ENCODE assay signal across 16 cellular contexts in genomic region chr7:139059905-139060304, GRCh38. TPM values are rescaled to one million over a fixed set of nuclear protein-coding genes. Genes with fewer than 3 reads are reported as not detected.
DNase-seq lines count a peak whose midpoint lies in the region; ATAC-seq, FAIRE-seq and TF ChIP-seq lines count a peak whose summit lies in the region.
"Had no signal": no experiment of that assay in that cellular context is flagged by ENCODE, and none has a peak within 500 bp of the region (broad histone marks: within the 10 kb centered on the region; RNA-seq: fewer than 3 reads in every experiment).

No MANE protein-coding gene starts in this region.

- H3K9ac ChIP-seq in HepG2 (ENCODE audit: insufficient read depth, low read depth, low read length) = no peak overlapping the region

- H3K27me3 ChIP-seq in gastrocnemius medialis (no peaks in the 10 kb centered on the region), HepG2 (ENCODE audit: control insufficient read depth in 1 of 2, insufficient read depth in 2 of 2, low read length in 2 of 2) (no peaks in the 10 kb centered on the region)
- H3K27me3 ChIP-seq: brain microvascular endothelial cell had no signal

- H3K27me3 Mint-ChIP-seq in activated naive CD4-positive, alpha-beta T cell treated with anti-CD3 and anti-CD28 coated beads, Interleukin-2, amount 10 ng/mL, durations not matched to agents 7 days and 5 days = no peaks in the 10 kb centered on the region
- no peaks in the 10 kb centered on the region for H3K27me3 Mint-ChIP-seq in T-helper 17 cell
- H3K27me3 Mint-ChIP-seq: IgD-negative memory B cell, naive B cell had no signal

- TF ChIP-seq CTCF in gastrocnemius medialis (IDR thresholded peaks at IDR 0.05 in 4 of 5, conservative IDR thresholded peaks at IDR 0.05 in 1 of 5) (no peak), HepG2 (CRISPR knock-in tag; IDR thresholded peaks at IDR 0.05) (no peak)

- H3K27ac ChIP-seq in gastrocnemius medialis (peak overlapping the region; percentile 34 to 66 (median 61)), HepG2 (ENCODE audit: extremely low read length, insufficient read depth, low read length) (no peak overlapping the region)
- H3K27ac ChIP-seq: brain microvascular endothelial cell had no signal

- no peak for TF ChIP-seq EP300 in HepG2 (IDR thresholded peaks at IDR 0.05; ENCODE audit: low read depth in 2 of 2, low read length in 2 of 2)
- TF ChIP-seq EP300 in HepG2 (CRISPR knock-in tag; IDR thresholded peaks at IDR 0.05; ENCODE audit: borderline replicate concordance) = no peak

- no peaks in the 10 kb centered on the region for H3K4me1 ChIP-seq in gastrocnemius medialis
- H3K4me1 ChIP-seq in HepG2 (ENCODE audit: insufficient read depth, low read length) = no peaks in the 10 kb centered on the region

- peaks cover 68% of the 10 kb centered on the region for H3K36me3 Mint-ChIP-seq in activated naive CD4-positive, alpha-beta T cell treated with anti-CD3 and anti-CD28 coated beads, Interleukin-2, amount 10 ng/mL, durations not matched to agents 7 days and 5 days
- H3K36me3 Mint-ChIP-seq in T-helper 17 cell (ENCODE audit: low read depth) = peaks cover 16% of the 10 kb centered on the region

- H3K79me2 ChIP-seq in HepG2 (ENCODE audit: insufficient read depth, low read length) = no peaks in the 10 kb centered on the region

- TF ChIP-seq POLR2A in gastrocnemius medialis (IDR thresholded peaks at IDR 0.05) (peak in 1 of 2 donors; percentile 9), HepG2 (IDR thresholded peaks at IDR 0.05; ENCODE audit: insufficient read depth in 1 of 2, low read depth in 2 of 2, low read length in 2 of 2) (no peak)

- CTCF ChIA-PET in activated naive CD4-positive, alpha-beta T cell treated with anti-CD3 and anti-CD28 coated beads, Interleukin-2, amount 10 ng/mL, durations not matched to agents 7 days and 5 days (lab: Charles Lee) = interaction anchor here (1.1 to 9.0 kb wide), 5 partner anchors 9 to 174 kb away, joined by 3 to 53 read pairs (median 5); no protein-coding TSS in a partner anchor
- CTCF ChIA-PET in HepG2 (lab: Yijun Ruan, JAX; ENCODE audit: low intra/inter-chr PET ratio, low total read pairs) = no interaction called here

- H3K4me2 ChIP-seq in HepG2 (ENCODE audit: low read depth, low read length) = no peak overlapping the region

- no peak overlapping the region for H2AFZ ChIP-seq in HepG2 (ENCODE audit: low read length)

- no TSS peak for BruUV-seq in HepG2 (replicated peaks; lab: Mats Ljungman, UMichigan)

- H3K4me3 ChIP-seq in gastrocnemius medialis = no peak overlapping the region
- H3K4me3 ChIP-seq in HepG2 (replicated peaks in 1 of 3; ENCODE audit: insufficient read depth in 1 of 3, low read depth in 2 of 3, low read length in 3 of 3) = no peak overlapping the region

- ATAC-seq in T-helper 17 cell (no peak), gastrocnemius medialis (no peak), HepG2 (no peak)

- peak overlapping the region; percentile 81 for H3K27ac Mint-ChIP-seq in activated naive CD4-positive, alpha-beta T cell treated with anti-CD3 and anti-CD28 coated beads, Interleukin-2, amount 10 ng/mL, durations not matched to agents 7 days and 5 days
- H3K27ac Mint-ChIP-seq in T-helper 17 cell = peak overlapping the region; percentile 90

- intact Hi-C loops in gastrocnemius medialis (cut with DNase I; ENCODE audit: low total_unique reads) = no loop called here
- intact Hi-C loops in HepG2 (cut with micrococcal nuclease; ENCODE audit: unreplicated experiment) = no loop called here

- no peaks in the 10 kb centered on the region for H3K9me3 Mint-ChIP-seq in activated naive CD4-positive, alpha-beta T cell treated with anti-CD3 and anti-CD28 coated beads, Interleukin-2, amount 10 ng/mL, durations not matched to agents 7 days and 5 days
- H3K9me3 Mint-ChIP-seq: IgD-negative memory B cell, naive B cell had no signal

- no peak for FAIRE-seq in HepG2 (lab: Jason Lieb, UNC)
- FAIRE-seq: RCC 7860 had no signal

- H3K36me3 ChIP-seq in gastrocnemius medialis (peaks cover 0 to 9% of the 10 kb centered on the region in 2 donors), HepG2 (replicated peaks in 1 of 2; ENCODE audit: control insufficient read depth in 1 of 2, insufficient read depth in 2 of 2, low read length in 2 of 2) (peaks cover 24 to 68% of the 10 kb centered on the region in 2 experiments; a peak in 4 of 5 replicates)

- no peaks in the 10 kb centered on the region for H4K20me1 ChIP-seq in HepG2 (ENCODE audit: insufficient read depth, low read length)

- POLR2A ChIA-PET in HepG2 (lab: Yijun Ruan, JAX) = no interaction called here

- H3K4me3 Mint-ChIP-seq in activated naive CD4-positive, alpha-beta T cell treated with anti-CD3 and anti-CD28 coated beads, Interleukin-2, amount 10 ng/mL, durations not matched to agents 7 days and 5 days = no peak overlapping the region
- H3K4me3 Mint-ChIP-seq in T-helper 17 cell = no peak overlapping the region
- H3K4me3 Mint-ChIP-seq: IgD-negative memory B cell, naive B cell had no signal

- H3K9me3 ChIP-seq in T-helper 17 cell (ENCODE audit: control insufficient read depth, low read length, poor library complexity, severe bottlenecking) = no peaks in the 10 kb centered on the region
- H3K9me3 ChIP-seq in gastrocnemius medialis = no peaks in the 10 kb centered on the region
- H3K9me3 ChIP-seq in HepG2 (ENCODE audit: low read length) = no peaks in the 10 kb centered on the region

- no peak for TF ChIP-seq RAD21 in HepG2 (CRISPR knock-in tag; IDR thresholded peaks at IDR 0.05)

- in situ Hi-C loops in gastrocnemius medialis (cut with MboI; ENCODE audit: low sequenced_read_pairs in 4 of 4) = no loop called here
- in situ Hi-C loops in HepG2 (cut with HindIII; ENCODE audit: extremely low pct_ligation_motif_present, low pct_unique_long_range_greater_than_20kb) = no loop called here

- no peak for DNase-seq in activated naive CD4-positive, alpha-beta T cell treated with anti-CD3 and anti-CD28 coated beads, Interleukin-2, amount 10 ng/mL, durations not matched to agents 7 days and 5 days
- DNase-seq in activated naive CD4-positive, alpha-beta T cell (lab: John Stamatoyannopoulos, UW) = no peak
- DNase-seq in T-helper 17 cell (no peak), dermis blood vessel endothelial cell (peak; percentile 72), gastrocnemius medialis (no peak), HepG2 (ENCODE audit: low spot score) (no peak), UCSD-AML1 (lab: John Stamatoyannopoulos, UW; ENCODE audit: unreplicated experiment) (no peak), HPDE6-E6E7 (ENCODE audit: extremely low spot score) (no peak)
- DNase-seq: activated CD4-positive, CD25-positive, alpha-beta regulatory T cell treated with anti-CD3 and anti-CD28 coated beads, Interleukin-2, amount 50 U/mL, for 72 hours; activated effector memory CD4-positive, alpha-beta T cell treated with Interleukin-2 at 50 U/mL for 16 hours; brain microvascular endothelial cell; naive B cell; NCI-H748 treated with DMSO at 0.1 percent for 48 hours; SW 1271 had no signal

- H3K4me1 Mint-ChIP-seq in activated naive CD4-positive, alpha-beta T cell treated with anti-CD3 and anti-CD28 coated beads, Interleukin-2, amount 10 ng/mL, durations not matched to agents 7 days and 5 days = peaks cover 59% of the 10 kb centered on the region
- H3K4me1 Mint-ChIP-seq in T-helper 17 cell = peaks cover 34% of the 10 kb centered on the region

- WGBS in HepG2 (ENCODE audit: low lambda C conversion rate) = 100% methylated on average over 1 of the region's 1 CpG

RNA-seq across cellular contexts. Expression of gene ZC3HAV1L, which starts 24.1 kb away (rescaled TPM):
- total RNA-seq in T-helper 17 cell (1 to 10 TPM; 2.2 to 6.9 TPM), dermis blood vessel endothelial cell (16.4 and 20.8 TPM in 2 replicates), gastrocnemius medialis (1 to 10 TPM; 1.1 to 2.2 (median 1.5) TPM), HepG2 (2016; rRNA removed; fragmentation: Illumina TruSeq; extraction: Trizol) (8.4 and 11.5 TPM in 2 replicates)
- 0.61 and 0.79 TPM in 2 replicates for total RNA-seq in HepG2 (2016; cell fraction: cytosol; rRNA removed; fragmentation: Illumina TruSeq; extraction: Trizol; ENCODE audit: low read depth)
- total RNA-seq in HepG2 (2016; cell fraction: insoluble cytoplasmic fraction; rRNA removed; fragmentation: Illumina TruSeq; extraction: Trizol) = 9.5 and 10.9 TPM in 2 replicates
- 3.9 and 4.7 TPM in 2 replicates for total RNA-seq in HepG2 (2016; cell fraction: membrane; rRNA removed; fragmentation: Illumina TruSeq; extraction: Trizol)
- total RNA-seq in HepG2 (2016; cell fraction: nucleus; rRNA removed; fragmentation: Illumina TruSeq; extraction: Trizol) = 6.5 and 8.2 TPM in 2 replicates
- 10.5 and 11.1 TPM in 2 replicates for polyA plus RNA-seq in HepG2 (2011; rRNA removed)
- 9.0 and 9.4 TPM in 2 replicates for polyA plus RNA-seq in HepG2 (2011; cell fraction: cytosol; rRNA removed)
- polyA plus RNA-seq in HepG2 (2011; cell fraction: nucleus; rRNA removed) = 12.6 and 15.0 TPM in 2 replicates
- polyA plus RNA-seq in HepG2 (2012) = 3.6 and 4.2 TPM in 2 replicates
- 0.07 TPM in 1 of 2 replicates, not detected in the other for polyA plus RNA-seq in HepG2 (2016; cell fraction: cytosol; fragmentation: Illumina TruSeq; extraction: Trizol; ENCODE audit: low read depth)
- polyA plus RNA-seq in HepG2 (2016; cell fraction: insoluble cytoplasmic fraction; fragmentation: Illumina TruSeq; extraction: Trizol; ENCODE audit: low read depth) = 4.0 and 4.1 TPM in 2 replicates
- 0.38 TPM in 1 of 2 replicates, not detected in the other for polyA plus RNA-seq in HepG2 (2016; cell fraction: membrane; fragmentation: Illumina TruSeq; extraction: Trizol; ENCODE audit: low read depth)
- 4.1 and 4.5 TPM in 2 replicates for polyA plus RNA-seq in HepG2 (2016; cell fraction: nucleus; fragmentation: Illumina TruSeq; extraction: Trizol; ENCODE audit: insufficient read depth, low read depth)
- polyA minus RNA-seq in HepG2 (2011; rRNA and poly(A)+ RNA removed; ENCODE audit: low replicate concordance) = 6.5 and 23.7 TPM in 2 replicates
- polyA minus RNA-seq in HepG2 (2011; cell fraction: cytosol; rRNA and poly(A)+ RNA removed) = 24.9 and 27.7 TPM in 2 replicates
- 11.1 and 12.1 TPM in 2 replicates for polyA minus RNA-seq in HepG2 (2011; cell fraction: nucleus; rRNA and poly(A)+ RNA removed)

RNA-seq across cellular contexts. Expression of gene ZC3HAV1, which starts 49.6 kb away (rescaled TPM):
- total RNA-seq in T-helper 17 cell (100 to 1,000 TPM; 154 to 177 TPM), dermis blood vessel endothelial cell (44.6 and 73.2 TPM in 2 replicates), gastrocnemius medialis (10 to 100 TPM in 1 of 4 donors, 1 to 10 TPM in 3; 3.5 to 10.4 (median 4.5) TPM), HepG2 (2016; rRNA removed; fragmentation: Illumina TruSeq; extraction: Trizol) (23.7 and 33.5 TPM in 2 replicates)
- total RNA-seq in HepG2 (2016; cell fraction: cytosol; rRNA removed; fragmentation: Illumina TruSeq; extraction: Trizol; ENCODE audit: low read depth) = 3.5 and 4.3 TPM in 2 replicates
- total RNA-seq in HepG2 (2016; cell fraction: insoluble cytoplasmic fraction; rRNA removed; fragmentation: Illumina TruSeq; extraction: Trizol) = 22.9 and 29.8 TPM in 2 replicates
- 9.5 and 10.0 TPM in 2 replicates for total RNA-seq in HepG2 (2016; cell fraction: membrane; rRNA removed; fragmentation: Illumina TruSeq; extraction: Trizol)
- 19.8 and 20.1 TPM in 2 replicates for total RNA-seq in HepG2 (2016; cell fraction: nucleus; rRNA removed; fragmentation: Illumina TruSeq; extraction: Trizol)
- polyA plus RNA-seq in HepG2 (2011; rRNA removed) = 12.7 and 13.7 TPM in 2 replicates
- polyA plus RNA-seq in HepG2 (2011; cell fraction: cytosol; rRNA removed) = 6.8 and 12.0 TPM in 2 replicates
- 5.7 and 7.7 TPM in 2 replicates for polyA plus RNA-seq in HepG2 (2011; cell fraction: nucleus; rRNA removed)
- 9.0 and 9.1 TPM in 2 replicates for polyA plus RNA-seq in HepG2 (2012)
- 0.80 and 0.85 TPM in 2 replicates for polyA plus RNA-seq in HepG2 (2016; cell fraction: cytosol; fragmentation: Illumina TruSeq; extraction: Trizol; ENCODE audit: low read depth)
- polyA plus RNA-seq in HepG2 (2016; cell fraction: insoluble cytoplasmic fraction; fragmentation: Illumina TruSeq; extraction: Trizol; ENCODE audit: low read depth) = 25.7 and 27.7 TPM in 2 replicates
- 2.5 and 2.7 TPM in 2 replicates for polyA plus RNA-seq in HepG2 (2016; cell fraction: membrane; fragmentation: Illumina TruSeq; extraction: Trizol; ENCODE audit: low read depth)
- polyA plus RNA-seq in HepG2 (2016; cell fraction: nucleus; fragmentation: Illumina TruSeq; extraction: Trizol; ENCODE audit: insufficient read depth, low read depth) = 17.5 and 18.1 TPM in 2 replicates
- polyA minus RNA-seq in HepG2 (2011; rRNA and poly(A)+ RNA removed; ENCODE audit: low replicate concordance) = 30.1 and 55.4 TPM in 2 replicates
- 18.6 and 25.6 TPM in 2 replicates for polyA minus RNA-seq in HepG2 (2011; cell fraction: cytosol; rRNA and poly(A)+ RNA removed)
- polyA minus RNA-seq in HepG2 (2011; cell fraction: nucleus; rRNA and poly(A)+ RNA removed) = 17.3 and 24.6 TPM in 2 replicates
